8 cellular contexts compared by ENCODE assay signal in genomic region chr5:14186132-14186830, GRCh38. TPM values are rescaled to one million over a fixed set of nuclear protein-coding genes. Genes with fewer than 3 reads are reported as not detected.
A peak's percentile ranks its signal among the peaks of the same experiment; 100 is the strongest.
DNase-seq lines count a peak whose midpoint lies in the region; TF ChIP-seq lines count a peak whose summit lies in the region.

No MANE protein-coding gene starts in this region.

- TF ChIP-seq POLR2A in stomach (IDR thresholded peaks at IDR 0.05) = no peak

- peak overlapping the region; percentile 40 for H3K4me3 ChIP-seq in adipocyte (ENCODE audit: low read length)
- H3K4me3 ChIP-seq in stomach = no peak overlapping the region

- TF ChIP-seq EP300 in stomach (IDR thresholded peaks at IDR 0.05) = no peak

- no peaks in the 10 kb centered on the region for H3K36me3 ChIP-seq in adipocyte (ENCODE audit: control insufficient read depth, insufficient read depth, low read length, severe bottlenecking)
- H3K36me3 ChIP-seq in stomach = no peaks in the 10 kb centered on the region

- H3K9ac ChIP-seq in adipocyte (ENCODE audit: low read length) = peak overlapping the region; percentile 84

- peak overlapping the region in 4 of 5 donors; percentile 80 to 85 (median 82) for H3K27ac ChIP-seq in stomach

- 79 to 90% (median 87%) methylated on average over 7 of the region's 7 CpGs for WGBS in stomach, 5 donors

- TF ChIP-seq CTCF in stomach (IDR thresholded peaks at IDR 0.05) = no peak

- DNase-seq in HCEC 1CT (peak; percentile 94), adipocyte (ENCODE audit: low read depth) (peak; percentile 45), glomerular visceral epithelial cell (ENCODE audit: extremely low spot score) (peak; percentile 47), stomach (no peak), ACHN (no peak)
- DNase-seq in activated CD8-positive, alpha-beta memory T cell treated with anti-CD3 and anti-CD28 coated beads, Interleukin-2, amount 50 U/mL, for 4 hours = no peak
- DNase-seq in activated CD4-positive, alpha-beta T cell treated with anti-CD3 and anti-CD28 coated beads, Interleukin-2, amount 50 U/mL, for 1 hour = no peak
- DNase-seq in stimulated activated CD4-positive, alpha-beta T cell treated with anti-CD3 and anti-CD28 coated beads, Interleukin-1b, Interleukin-23, amount 100 ng/mL, for 48 hours = no peak

- in situ Hi-C loops in ACHN (cut with HindIII; ENCODE audit: low pct_ligation_motif_present, low pct_unique_long_range_greater_than_20kb, low sequenced_read_pairs) = no loop called here

- H3K4me1 ChIP-seq in adipocyte (ENCODE audit: control insufficient read depth, insufficient read depth, low read length) (peaks cover 89% of the 10 kb centered on the region), stomach (peaks cover 28 to 99% (median 66%) of the 10 kb centered on the region in 4 donors)

- intact Hi-C loops in stomach (cut with DNase I; ENCODE audit: low total_unique reads) = no loop called here

- no peaks in the 10 kb centered on the region for H3K9me3 ChIP-seq in adipocyte (ENCODE audit: control insufficient read depth, low read length)
- H3K9me3 ChIP-seq in stomach = no peaks in the 10 kb centered on the region

- no peaks in the 10 kb centered on the region for H3K27me3 ChIP-seq in adipocyte (replicated peaks; ENCODE audit: control insufficient read depth, insufficient read depth, low read length)
- H3K27me3 ChIP-seq in stomach = no peaks in the 10 kb centered on the region

RNA-seq across cellular contexts. Expression of gene TRIO, which starts 43.1 kb away (rescaled TPM):
- total RNA-seq in stomach = 100 to 1,000 TPM in 4 of 5 donors, 10 to 100 TPM in 1; 67.1 to 558 (median 199) TPM
- 10 to 100 TPM in 2 of 3 donors, 1 to 10 TPM in 1; 9.9 to 20.8 (median 15.3) TPM for polyA plus RNA-seq in stomach

Comparison
In these comparisons a context has a peak if more than half of its experiments do, and no peak if none do; other contexts are left out.
1. DNase-seq: peak in HCEC 1CT (single experiment), adipocyte (single experiment) and glomerular visceral epithelial cell (single experiment); none in stomach (single experiment), activated CD8-positive, alpha-beta memory T cell treated with anti-CD3 and anti-CD28 coated beads, Interleukin-2, amount 50 U/mL, for 4 hours (single experiment), ACHN (single experiment), activated CD4-positive, alpha-beta T cell treated with anti-CD3 and anti-CD28 coated beads, Interleukin-2, amount 50 U/mL, for 1 hour (single experiment) and stimulated activated CD4-positive, alpha-beta T cell treated with anti-CD3 and anti-CD28 coated beads, Interleukin-1b, Interleukin-23, amount 100 ng/mL, for 48 hours (single experiment).